ENCODE assay signal across 9 cellular contexts in the genomic region with DNA sequence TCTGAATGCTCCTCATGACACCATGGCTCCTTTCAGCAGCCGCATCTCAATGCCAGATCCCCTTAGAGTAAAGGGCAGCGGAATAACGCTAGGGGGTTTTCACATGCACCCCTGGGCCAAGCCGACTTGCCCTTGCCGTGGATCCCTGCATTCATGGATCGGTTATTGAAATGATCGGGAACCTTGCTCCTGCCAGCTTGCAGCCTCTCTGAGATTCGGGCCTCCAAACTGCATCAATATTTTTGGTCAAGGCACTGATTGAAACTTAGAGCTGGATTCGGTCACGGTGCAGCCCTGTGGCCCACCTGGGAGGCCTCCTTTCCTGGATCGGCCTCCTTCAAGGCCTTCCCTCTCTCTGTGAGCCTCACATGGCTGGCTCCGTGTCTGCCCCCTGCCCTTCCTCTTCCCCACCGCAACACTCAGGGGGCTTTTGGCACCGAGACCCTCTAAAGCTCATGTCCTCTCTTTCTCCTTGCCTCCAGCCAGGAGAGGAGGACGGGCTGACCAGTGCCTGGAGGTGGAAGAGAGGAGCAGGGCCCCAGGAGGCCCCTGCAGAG. TPM values are rescaled to one million over a fixed set of nuclear protein-coding genes. Genes with fewer than 3 reads are reported as not detected.
DNase-seq lines count a peak whose midpoint lies in the region; ATAC-seq and TF ChIP-seq lines count a peak whose summit lies in the region.
"Had no signal": no experiment of that assay in that cellular context is flagged by ENCODE, and none has a peak within 500 bp of the region (broad histone marks: within the 10 kb centered on the region; RNA-seq: fewer than 3 reads in every experiment).

No MANE protein-coding gene starts in this region.

- H4K20me1 ChIP-seq in OCI-LY3 (ENCODE audit: insufficient read depth, low read length): peaks cover 4% of the 10 kb centered on the region; the same call in 1 of the 2 replicates

- H3K79me2 ChIP-seq in OCI-LY3 (ENCODE audit: low read length): peaks cover 14% of the 10 kb centered on the region

- no peak for TF ChIP-seq CTCF in GM12865 (IDR thresholded peaks at IDR 0.05; ENCODE audit: insufficient read depth, low read depth, low read length, missing control alignments)
- no peak for TF ChIP-seq CTCF in OCI-LY3 (IDR thresholded peaks at IDR 0.05; ENCODE audit: low read depth, low read length)
- no peak for TF ChIP-seq CTCF in prostate gland (IDR thresholded peaks at IDR 0.05)
- no peak for TF ChIP-seq CTCF in uterus (IDR thresholded peaks at IDR 0.05)

- H3K4me2 ChIP-seq in OCI-LY3 (ENCODE audit: low read length): peak overlapping the region; percentile 94

- no peak for ATAC-seq in HG02610 (IDR thresholded peaks at IDR 0.05; ENCODE audit: unreplicated experiment)

- H3K27ac ChIP-seq in OCI-LY3 (ENCODE audit: low read length) (peak overlapping the region; percentile 59), esophagus (ENCODE audit: low read depth in 2 of 2, low read length in 1 of 2) (peak overlapping the region; percentile 16 to 59), skin epidermis (peak overlapping the region in 19 of 21 experiments; percentile 65 to 99 (median 88)), prostate gland (no peak overlapping the region), uterus (no peak overlapping the region)

- H3K9me3 ChIP-seq in OCI-LY3 (ENCODE audit: insufficient read depth, low read length) (no peaks in the 10 kb centered on the region), esophagus (ENCODE audit: control insufficient read depth in 2 of 2, insufficient read depth in 1 of 2, low read depth in 1 of 2, low read length in 1 of 2) (no peaks in the 10 kb centered on the region), prostate gland (no peaks in the 10 kb centered on the region), uterus (no peaks in the 10 kb centered on the region)

- intact Hi-C loops in prostate gland (cut with DNase I): no loop called here
- intact Hi-C loops in uterus (cut with DNase I; ENCODE audit: low total_unique reads): no loop called here

- DNase-seq in GM12865 (ENCODE audit: low read depth): no peak
- no peak for DNase-seq in NCI-H1417 treated with DMSO at 0.1 percent for 48 hours (lab: John Stamatoyannopoulos, UW)
- DNase-seq in prostate gland (ENCODE audit: low spot score): no peak
- DNase-seq in uterus: no peak

- H3K27me3 ChIP-seq in OCI-LY3 (ENCODE audit: low read depth, low read length) (no peaks in the 10 kb centered on the region), esophagus (ENCODE audit: control insufficient read depth in 1 of 2, insufficient read depth in 2 of 2, low read length in 2 of 2) (no peaks in the 10 kb centered on the region), prostate gland (replicated peaks; ENCODE audit: insufficient read depth) (no peaks in the 10 kb centered on the region), uterus (no peaks in the 10 kb centered on the region)

- peak overlapping the region; percentile 87 for H3K9ac ChIP-seq in OCI-LY3 (ENCODE audit: low read length)

- TF ChIP-seq POLR2A in prostate gland (IDR thresholded peaks at IDR 0.05): no peak
- no peak for TF ChIP-seq POLR2A in uterus (IDR thresholded peaks at IDR 0.05)

- H2AFZ ChIP-seq in OCI-LY3 (ENCODE audit: low read depth, low read length): no peak overlapping the region

- 73 to 79% methylated on average over 15 of the region's 15 CpGs for WGBS in esophagus, 2 donors
- 82% methylated on average over 15 of the region's 15 CpGs for WGBS in prostate gland

- H3K36me3 ChIP-seq in OCI-LY3 (replicated peaks; ENCODE audit: low read depth, low read length): peaks cover 16% of the 10 kb centered on the region
- H3K36me3 ChIP-seq in esophagus (ENCODE audit: control insufficient read depth in 2 of 2, insufficient read depth in 2 of 2, low read length in 1 of 2): peaks cover 0 to 13% of the 10 kb centered on the region in 2 donors
- H3K36me3 ChIP-seq in prostate gland: no peaks in the 10 kb centered on the region
- no peaks in the 10 kb centered on the region for H3K36me3 ChIP-seq in uterus

- H3K4me3 ChIP-seq in GM12865 (ENCODE audit: low read depth, low read length) (peak overlapping the region; percentile 76), OCI-LY3 (ENCODE audit: low read length) (peak overlapping the region; percentile 84), esophagus (ENCODE audit: low read depth in 1 of 2, low read length in 2 of 2) (peak overlapping the region; percentile 7 to 48), skin epidermis (peak overlapping the region; percentile 30 to 50 (median 45)), prostate gland (no peak overlapping the region), uterus (no peak overlapping the region)

- H3K4me1 ChIP-seq in OCI-LY3 (ENCODE audit: low read length): peaks cover 44% of the 10 kb centered on the region
- peaks cover 0 to 7% of the 10 kb centered on the region in 2 donors for H3K4me1 ChIP-seq in esophagus (ENCODE audit: control insufficient read depth in 2 of 2, insufficient read depth in 2 of 2, low read length in 1 of 2)
- H3K4me1 ChIP-seq in prostate gland (replicated peaks): no peaks in the 10 kb centered on the region
- no peaks in the 10 kb centered on the region for H3K4me1 ChIP-seq in uterus

RNA-seq across cellular contexts. Expression of gene PTPN6, which starts 1.8 kb away (rescaled TPM):
- polyA plus RNA-seq in esophagus: 10 to 100 TPM; 19.1 to 38.3 TPM
- total RNA-seq in prostate gland: 10 to 100 TPM; 30.6 to 43.2 TPM
- 10 to 100 TPM in 2 of 4 donors, under 1 TPM in 2; 0.59 to 19.8 (median 5.9) TPM for total RNA-seq in uterus

RNA-seq across cellular contexts. Expression of gene C12orf57, which starts 9.1 kb away (rescaled TPM):
- 100 to 1,000 TPM; 108 to 253 TPM for polyA plus RNA-seq in esophagus
- total RNA-seq in prostate gland: 100 to 1,000 TPM; 352 to 711 TPM
- total RNA-seq in uterus: 1,000 to 10,000 TPM in 2 of 4 donors, 100 to 1,000 TPM in 2; 259 to 2,496 (median 1,289) TPM

RNA-seq across cellular contexts. Expression of gene RNU7-1, which starts 9.3 kb away (rescaled TPM):
- polyA plus RNA-seq in esophagus: not detected
- total RNA-seq in prostate gland: not detected
- total RNA-seq in uterus: not detected
- polyA plus RNA-seq: adipose tissue had no signal

RNA-seq across cellular contexts. Expression of gene PHB2, which starts 17.5 kb away (rescaled TPM):
- 100 to 1,000 TPM in 1 of 2 donors, 10 to 100 TPM in 1; 68.5 to 161 TPM for polyA plus RNA-seq in esophagus
- total RNA-seq in prostate gland (100 to 1,000 TPM; 177 to 230 TPM), uterus (100 to 1,000 TPM; 129 to 167 (median 145) TPM)

RNA-seq across cellular contexts. Expression of gene EMG1, which starts 17.8 kb away (rescaled TPM):
- polyA plus RNA-seq in esophagus: 10 to 100 TPM; 13.5 to 29.5 TPM
- 10 to 100 TPM; 37.7 to 46.3 TPM for total RNA-seq in prostate gland
- 10 to 100 TPM; 25.9 to 62.8 (median 44.0) TPM for total RNA-seq in uterus

Comparison
In these comparisons a context has a peak if more than half of its experiments do, and no peak if none do; other contexts are left out.
1. H3K4me3 ChIP-seq: peak in GM12865 (single experiment), OCI-LY3 (single experiment), esophagus (2 of 2) and skin epidermis (7 of 7); none in prostate gland (0 of 2) and uterus (0 of 2).
2. H3K27ac ChIP-seq: peak in OCI-LY3 (single experiment), esophagus (2 of 2) and skin epidermis (19 of 21); none in prostate gland (0 of 2) and uterus (0 of 2).